19 cellular contexts compared by ENCODE assay signal in the genomic region with DNA sequence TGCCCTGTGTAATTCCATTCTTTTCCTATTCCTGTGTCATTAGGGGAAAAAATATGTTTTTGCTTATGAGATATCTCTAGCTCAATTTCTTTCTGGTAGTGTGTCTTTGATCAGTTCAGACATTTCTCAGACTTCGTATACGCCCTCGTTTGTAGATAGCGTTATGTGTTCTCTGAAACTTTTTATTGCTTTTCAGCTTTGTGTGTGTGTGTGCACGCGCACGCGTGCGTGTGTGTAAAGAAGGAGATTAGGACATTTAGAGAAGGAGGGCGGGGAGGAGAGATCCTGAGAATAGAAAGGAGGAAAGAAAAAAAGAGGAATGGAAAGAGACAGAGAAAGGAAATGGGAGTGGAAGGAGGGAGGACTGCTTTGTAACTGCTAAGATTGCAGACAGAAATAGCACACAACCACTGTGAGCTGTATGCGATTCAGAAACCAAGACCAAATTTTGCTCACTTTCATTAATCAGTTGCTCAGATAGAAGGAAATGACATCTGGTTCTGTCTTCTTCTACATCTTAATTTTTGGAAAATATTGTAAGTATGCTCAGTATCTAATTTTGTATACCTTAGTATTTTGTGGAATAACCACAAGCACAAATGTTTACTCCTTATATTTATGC. TPM values are rescaled to one million over a fixed set of nuclear protein-coding genes. Genes with fewer than 3 reads are reported as not detected.
DNase-seq lines count a peak whose midpoint lies in the region; ATAC-seq and TF ChIP-seq lines count a peak whose summit lies in the region.
"Had no signal": no experiment of that assay in that cellular context is flagged by ENCODE, and none has a peak within 500 bp of the region (broad histone marks: within the 10 kb centered on the region; RNA-seq: fewer than 3 reads in every experiment).

A gene (plus strand): TSS at position 393 of the 622 bp plus-strand sequence. CDS start 95 bp downstream, at position 488.

- H3K9me3 Mint-ChIP-seq in mesothelial cell of epicardium = no peaks in the 10 kb centered on the region
- H3K9me3 Mint-ChIP-seq: activated naive CD4-positive, alpha-beta T cell treated with anti-CD3 and anti-CD28 coated beads, Interleukin-2, amount 50 U/mL, for 72 hours; activated T-cell treated with anti-CD3 and anti-CD28 coated beads, Interleukin-2, amount 50 U/mL, for 4 hours; stimulated activated memory B cell treated with anti-CD40 and anti-IgM and Interleukin-4, amounts not matched to agents 10 μg/mL and 1 μg/mL and 100 μg/mL, for 72 hours had no signal

- H3K4me1 ChIP-seq in BLaER1 treated with 17β-estradiol and CSF1 and Interleukin-3, amounts not matched to agents 10 nM and 100 nM = peaks cover 0 to 31% (median 6%) of the 10 kb centered on the region in 10 experiments; a peak in 10 of 20 replicates

- no peaks in the 10 kb centered on the region for H3K36me3 ChIP-seq in BLaER1 treated with 17β-estradiol and CSF1 and Interleukin-3, amounts not matched to agents 10 nM and 100 nM
- H3K36me3 ChIP-seq: cardiac muscle cell, HAP-1, MG63 had no signal

- TF ChIP-seq CTCF in cardiac fibroblast (IDR thresholded peaks at IDR 0.05; ENCODE audit: low read depth, low read length) = no peak
- no peak for TF ChIP-seq CTCF in mesothelial cell of epicardium (IDR thresholded peaks at IDR 0.05; ENCODE audit: unreplicated experiment)

- ATAC-seq in GM21390 (IDR thresholded peaks at IDR 0.05; ENCODE audit: unreplicated experiment) = no peak
- ATAC-seq in HG03565 (IDR thresholded peaks at IDR 0.05; ENCODE audit: unreplicated experiment) = no peak
- ATAC-seq: activated naive CD4-positive, alpha-beta T cell treated with anti-CD3 and anti-CD28 coated beads, Interleukin-2, amount 50 U/mL, for 72 hours; activated T-cell treated with anti-CD3 and anti-CD28 coated beads, Interleukin-2, amount 50 U/mL, for 4 hours; stimulated activated memory B cell treated with anti-CD40 and anti-IgM and Interleukin-4, amounts not matched to agents 10 μg/mL and 1 μg/mL and 100 μg/mL, for 72 hours had no signal

- peak within 1 kb of the TSS; percentile 10 for H3K4me3 Mint-ChIP-seq in mesothelial cell of epicardium
- H3K4me3 Mint-ChIP-seq: activated T-cell treated with anti-CD3 and anti-CD28 coated beads, Interleukin-2, amount 50 U/mL, for 4 hours; stimulated activated memory B cell treated with anti-CD40 and anti-IgM and Interleukin-4, amounts not matched to agents 10 μg/mL and 1 μg/mL and 100 μg/mL, for 72 hours had no signal

- no peaks in the 10 kb centered on the region for H3K27me3 Mint-ChIP-seq in mesothelial cell of epicardium (ENCODE audit: low read depth)

- peak within 1 kb of the TSS in 6 of 11 experiments; percentile 27 to 79 (median 56); a peak in 10 of 22 replicates for H3K4me2 ChIP-seq in BLaER1 treated with 17β-estradiol and CSF1 and Interleukin-3, amounts not matched to agents 10 nM and 100 nM

- no peaks in the 10 kb centered on the region for H3K36me3 Mint-ChIP-seq in mesothelial cell of epicardium
- H3K36me3 Mint-ChIP-seq: activated naive CD4-positive, alpha-beta T cell treated with anti-CD3 and anti-CD28 coated beads, Interleukin-2, amount 50 U/mL, for 72 hours; stimulated activated memory B cell treated with anti-CD40 and anti-IgM and Interleukin-4, amounts not matched to agents 10 μg/mL and 1 μg/mL and 100 μg/mL, for 72 hours had no signal

- H3K27me3 ChIP-seq in BLaER1 treated with 17β-estradiol and CSF1 and Interleukin-3, amounts not matched to agents 10 nM and 100 nM = no peaks in the 10 kb centered on the region
- H3K27me3 ChIP-seq: cardiac muscle cell had no signal

- peak within 1 kb of the TSS in 4 of 10 experiments; percentile 21 to 55 (median 34); a peak in 6 of 20 replicates for H3K4me3 ChIP-seq in BLaER1 treated with 17β-estradiol and CSF1 and Interleukin-3, amounts not matched to agents 10 nM and 100 nM
- peak within 1 kb of the TSS in 1 of 2 donors; percentile 21 for H3K4me3 ChIP-seq in cardiac fibroblast (replicated peaks in 1 of 2; ENCODE audit: low read depth in 2 of 2, low read length in 2 of 2)
- H3K4me3 ChIP-seq: cardiac muscle cell, HAP-1, MG63 had no signal

- H3K27ac Mint-ChIP-seq in mesothelial cell of epicardium = peak within 1 kb of the TSS; percentile 11
- H3K27ac Mint-ChIP-seq: activated naive CD4-positive, alpha-beta T cell treated with anti-CD3 and anti-CD28 coated beads, Interleukin-2, amount 50 U/mL, for 72 hours; stimulated activated memory B cell treated with anti-CD40 and anti-IgM and Interleukin-4, amounts not matched to agents 10 μg/mL and 1 μg/mL and 100 μg/mL, for 72 hours had no signal

- H3K9ac ChIP-seq in BLaER1 treated with 17β-estradiol and CSF1 and Interleukin-3, amounts not matched to agents 10 nM and 100 nM = peak within 1 kb of the TSS in 1 of 11 experiments; percentile 29; a peak in 2 of 22 replicates

- peaks cover 16% of the 10 kb centered on the region for H3K4me1 Mint-ChIP-seq in mesothelial cell of epicardium
- H3K4me1 Mint-ChIP-seq: stimulated activated memory B cell treated with anti-CD40 and anti-IgM and Interleukin-4, amounts not matched to agents 10 μg/mL and 1 μg/mL and 100 μg/mL, for 72 hours had no signal

- no peaks in the 10 kb centered on the region for H4K20me1 ChIP-seq in BLaER1 treated with 17β-estradiol and CSF1 and Interleukin-3, amounts not matched to agents 10 nM and 100 nM

- peak within 1 kb of the TSS in 3 of 11 experiments; percentile 15 to 44 (median 25); a peak in 3 of 22 replicates for H3K27ac ChIP-seq in BLaER1 treated with 17β-estradiol and CSF1 and Interleukin-3, amounts not matched to agents 10 nM and 100 nM
- H3K27ac ChIP-seq: cardiac muscle cell had no signal

- no peaks in the 10 kb centered on the region for H3K9me3 ChIP-seq in BLaER1 treated with 17β-estradiol and CSF1 and Interleukin-3, amounts not matched to agents 10 nM and 100 nM (replicated peaks in 1 of 11)
- H3K9me3 ChIP-seq: HAP-1, MG63 had no signal

- DNase-seq in MV-4-11 (lab: John Stamatoyannopoulos, UW) (peak; percentile 92), cardiac fibroblast (ENCODE audit: low read depth in 2 of 2) (peak; percentile 5 to 8), mesothelial cell of epicardium (ENCODE audit: low spot score in 2 of 2, unreplicated experiment in 2 of 2) (no peak), inferior parietal cortex (ENCODE audit: extremely low spot score) (no peak), NCI-H128 (lab: John Stamatoyannopoulos, UW; ENCODE audit: unreplicated experiment) (no peak)
- DNase-seq: activated T-cell treated with anti-CD3 and anti-CD28 coated beads, Interleukin-2, amount 50 U/mL, for 4 hours; DND-41; effector CD8-positive, alpha-beta T cell; MG63; NCI-H526 treated with DMSO at 0.1 percent for 48 hours had no signal

RNA-seq across cellular contexts. Expression of the gene that starts here (rescaled TPM):
- 0.07 TPM in 1 of 3 replicates, not detected in the others for total RNA-seq in mesothelial cell of epicardium
- total RNA-seq: activated naive CD4-positive, alpha-beta T cell treated with anti-CD3 and anti-CD28 coated beads, Interleukin-2, amount 50 U/mL, for 72 hours; cardiac muscle cell; kidney epithelial cell; RPMI7951 had no signal

Comparison
In these comparisons a context has a peak if more than half of its experiments do, and no peak if none do; other contexts are left out.
1. DNase-seq: peak in MV-4-11 (single experiment) and cardiac fibroblast (2 of 2); none in mesothelial cell of epicardium (0 of 2), inferior parietal cortex (single experiment) and NCI-H128 (single experiment).